ENCODE assay signal across 21 cellular contexts in genomic region chr20:63149531-63150207, GRCh38.
"Had no signal": no experiment of that assay in that cellular context is flagged by ENCODE, and none has a peak within 500 bp of the region (broad histone marks: within the 10 kb centered on the region; RNA-seq: fewer than 3 reads in every experiment).

No MANE protein-coding gene starts in this region.

- H3K4me3 ChIP-seq: left lung, tibial nerve, uterus had no signal

- H3K36me3 ChIP-seq: left lung, tibial nerve, uterus had no signal

- H3K9me3 ChIP-seq: uterus had no signal

- DNase-seq: activated B cell treated with CpG ODN at 0.5 μM for 24 hours; activated CD4-positive, alpha-beta T cell treated with anti-CD3 and anti-CD28 coated beads, Interleukin-2, amount 10 ng/mL, durations not matched to agents 24 days and 14 days; activated CD8-positive, alpha-beta memory T cell treated with anti-CD3 and anti-CD28 coated beads, Interleukin-2, amount 50 U/mL, for 4 hours; activated CD8-positive, alpha-beta T cell treated with anti-CD3 and anti-CD28 coated beads, Interleukin-2, amount 10 ng/mL, durations not matched to agents 7 days and 5 days; activated gamma-delta T cell; activated T-cell treated with anti-CD3 and anti-CD28 coated beads, Interleukin-2, amount 50 U/mL, for 48 hours; amniotic stem cell; cerebellar nuclear complex; dermis blood vessel endothelial cell; endodermal cell; erythroblast; hippocampal formation; mesendoderm; nephron progenitor cell; stimulated activated CD4-positive, alpha-beta T cell treated with anti-CD3 and anti-CD28 coated beads, Interleukin-2, amount 100 ng/mL, for 48 hours; uterus had no signal

- H3K4me3 Mint-ChIP-seq: activated B cell treated with CpG ODN at 0.5 μM for 24 hours; activated CD4-positive, alpha-beta T cell treated with anti-CD3 and anti-CD28 coated beads, Interleukin-2, amount 10 ng/mL, durations not matched to agents 24 days and 14 days; activated CD8-positive, alpha-beta T cell treated with anti-CD3 and anti-CD28 coated beads, Interleukin-2, amount 10 ng/mL, durations not matched to agents 7 days and 5 days; activated naive CD8-positive, alpha-beta T cell; endodermal cell; nephron progenitor cell; stimulated activated memory B cell treated with anti-CD40 and anti-IgM and Interleukin-4, amounts not matched to agents 10 μg/mL and 1 μg/mL and 100 μg/mL, for 72 hours; T-helper 2 cell treated with Interferon-gamma antibody and Interleukin-4, amounts not matched to agents 5 μg/mL and 100 μg/mL, for 36 hours had no signal

- ATAC-seq: activated CD8-positive, alpha-beta T cell treated with anti-CD3 and anti-CD28 coated beads, Interleukin-2, amount 10 ng/mL, durations not matched to agents 7 days and 5 days; left lung; stimulated activated memory B cell treated with anti-CD40 and anti-IgM and Interleukin-4, amounts not matched to agents 10 μg/mL and 1 μg/mL and 100 μg/mL, for 72 hours had no signal

- H3K4me1 Mint-ChIP-seq: activated B cell treated with CpG ODN at 0.5 μM for 24 hours; activated CD4-positive, alpha-beta T cell treated with anti-CD3 and anti-CD28 coated beads, Interleukin-2, amount 10 ng/mL, durations not matched to agents 24 days and 14 days; endodermal cell; stimulated activated memory B cell treated with anti-CD40 and anti-IgM and Interleukin-4, amounts not matched to agents 10 μg/mL and 1 μg/mL and 100 μg/mL, for 72 hours had no signal

- H3K4me1 ChIP-seq: left lung, uterus had no signal

- H3K27ac Mint-ChIP-seq: activated B cell treated with CpG ODN at 0.5 μM for 24 hours; activated CD4-positive, alpha-beta T cell treated with anti-CD3 and anti-CD28 coated beads, Interleukin-2, amount 10 ng/mL, durations not matched to agents 24 days and 14 days; activated CD8-positive, alpha-beta T cell treated with anti-CD3 and anti-CD28 coated beads, Interleukin-2, amount 10 ng/mL, durations not matched to agents 7 days and 5 days; activated naive CD8-positive, alpha-beta T cell; endodermal cell; nephron progenitor cell; stimulated activated memory B cell treated with anti-CD40 and anti-IgM and Interleukin-4, amounts not matched to agents 10 μg/mL and 1 μg/mL and 100 μg/mL, for 72 hours; T-helper 2 cell treated with Interferon-gamma antibody and Interleukin-4, amounts not matched to agents 5 μg/mL and 100 μg/mL, for 36 hours had no signal

- H3K27ac ChIP-seq: left lung, tibial nerve, uterus had no signal
